Comparison of ENCODE assay signal across 17 cellular contexts in genomic region chr19:18729933-18730530, GRCh38. TPM values are rescaled to one million over a fixed set of nuclear protein-coding genes. Genes with fewer than 3 reads are reported as not detected.
A peak's percentile ranks its signal among the peaks of the same experiment; 100 is the strongest.
DNase-seq lines count a peak whose midpoint lies in the region; ATAC-seq and TF ChIP-seq lines count a peak whose summit lies in the region.
"Had no signal": no experiment of that assay in that cellular context is flagged by ENCODE, and none has a peak within 500 bp of the region (broad histone marks: within the 10 kb centered on the region; RNA-seq: fewer than 3 reads in every experiment).

No MANE protein-coding gene starts in this region.

- ATAC-seq in WTC11 (peak; percentile 48), GM21529 (IDR thresholded peaks at IDR 0.05; ENCODE audit: unreplicated experiment) (no peak)
- peak; percentile 7 to 22 for ATAC-seq in natural killer cell treated with Interleukin-12 subunit alpha and Interleukin-12 subunit beta and Interleukin-15 and Interleukin-18, amount 100 ng/mL, for 72 hours
- ATAC-seq in naive thymus-derived CD8-positive, alpha-beta T cell: no peak
- ATAC-seq: GM12878 had no signal

- no peaks in the 10 kb centered on the region for H3K27me3 ChIP-seq in BLaER1 treated with 17β-estradiol and CSF1 and Interleukin-3, amounts not matched to agents 10 nM and 100 nM
- H3K27me3 ChIP-seq in H7 (ENCODE audit: control insufficient read depth, insufficient read depth, low read length): no peaks in the 10 kb centered on the region

- peak overlapping the region; percentile 53 for H3K27ac Mint-ChIP-seq in WTC11
- no peak overlapping the region for H3K27ac Mint-ChIP-seq in natural killer cell treated with Interleukin-12 subunit alpha and Interleukin-12 subunit beta and Interleukin-15 and Interleukin-18, amount 100 ng/mL, for 72 hours
- H3K27ac Mint-ChIP-seq in naive thymus-derived CD8-positive, alpha-beta T cell: no peak overlapping the region
- H3K27ac Mint-ChIP-seq: CD4-positive, alpha-beta T cell had no signal

- no peaks in the 10 kb centered on the region for H3K9me3 ChIP-seq in BLaER1 treated with 17β-estradiol and CSF1 and Interleukin-3, amounts not matched to agents 10 nM and 100 nM (replicated peaks in 1 of 11)
- H3K9me3 ChIP-seq: A549 had no signal

- no peak overlapping the region for H3K4me3 ChIP-seq in BLaER1 treated with 17β-estradiol and CSF1 and Interleukin-3, amounts not matched to agents 10 nM and 100 nM
- no peak overlapping the region for H3K4me3 ChIP-seq in H7 (ENCODE audit: insufficient read depth, low read depth, low read length)
- H3K4me3 ChIP-seq: A549, GM12878, K562 had no signal

- peak overlapping the region in 2 of 11 experiments; percentile 14 to 28; a peak in 5 of 22 replicates for H3K9ac ChIP-seq in BLaER1 treated with 17β-estradiol and CSF1 and Interleukin-3, amounts not matched to agents 10 nM and 100 nM

- peak overlapping the region in 1 of 11 experiments; percentile 5; a peak in 1 of 22 replicates for H3K27ac ChIP-seq in BLaER1 treated with 17β-estradiol and CSF1 and Interleukin-3, amounts not matched to agents 10 nM and 100 nM
- H3K27ac ChIP-seq: A549, HL-60 had no signal

- peak; percentile 60 for DNase-seq in H7
- DNase-seq in WTC11 (ENCODE audit: low spot score): no peak
- no peak for DNase-seq in natural killer cell treated with Interleukin-12 subunit alpha and Interleukin-12 subunit beta and Interleukin-15 and Interleukin-18, amount 100 ng/mL, for 72 hours (ENCODE audit: low spot score)
- no peak for DNase-seq in ACHN
- no peak for DNase-seq in activated CD4-positive, CD25-positive, alpha-beta regulatory T cell (lab: John Stamatoyannopoulos, UW)
- no peak for DNase-seq in naive thymus-derived CD8-positive, alpha-beta T cell
- DNase-seq: AML-193; C1 segment of cervical spinal cord; Calu3; CD4-positive, alpha-beta T cell; DMS79 had no signal

- peaks cover 44 to 78% (median 70%) of the 10 kb centered on the region in 10 experiments for H3K4me1 ChIP-seq in BLaER1 treated with 17β-estradiol and CSF1 and Interleukin-3, amounts not matched to agents 10 nM and 100 nM
- H3K4me1 ChIP-seq: A549 had no signal

- no peaks in the 10 kb centered on the region for H3K9me3 Mint-ChIP-seq in WTC11
- no peaks in the 10 kb centered on the region for H3K9me3 Mint-ChIP-seq in natural killer cell treated with Interleukin-12 subunit alpha and Interleukin-12 subunit beta and Interleukin-15 and Interleukin-18, amount 100 ng/mL, for 72 hours
- H3K9me3 Mint-ChIP-seq in naive thymus-derived CD8-positive, alpha-beta T cell: no peaks in the 10 kb centered on the region
- H3K9me3 Mint-ChIP-seq: CD4-positive, alpha-beta T cell had no signal

- in situ Hi-C loops in ACHN (cut with HindIII; ENCODE audit: low pct_ligation_motif_present, low pct_unique_long_range_greater_than_20kb, low sequenced_read_pairs): no loop called here

- H4K20me1 ChIP-seq in BLaER1 treated with 17β-estradiol and CSF1 and Interleukin-3, amounts not matched to agents 10 nM and 100 nM: peaks cover 70 to 97% (median 87%) of the 10 kb centered on the region in 11 experiments

- no peak overlapping the region for H3K4me3 Mint-ChIP-seq in WTC11
- H3K4me3 Mint-ChIP-seq in natural killer cell treated with Interleukin-12 subunit alpha and Interleukin-12 subunit beta and Interleukin-15 and Interleukin-18, amount 100 ng/mL, for 72 hours: no peak overlapping the region
- no peak overlapping the region for H3K4me3 Mint-ChIP-seq in naive thymus-derived CD8-positive, alpha-beta T cell
- H3K4me3 Mint-ChIP-seq: CD4-positive, alpha-beta T cell had no signal

- H3K4me2 ChIP-seq in BLaER1 treated with 17β-estradiol and CSF1 and Interleukin-3, amounts not matched to agents 10 nM and 100 nM: peak overlapping the region; percentile 62 to 94 (median 79); a peak in 20 of 22 replicates
- H3K4me2 ChIP-seq: A549 had no signal

- H3K36me3 Mint-ChIP-seq in WTC11: no peaks in the 10 kb centered on the region
- H3K36me3 Mint-ChIP-seq in natural killer cell treated with Interleukin-12 subunit alpha and Interleukin-12 subunit beta and Interleukin-15 and Interleukin-18, amount 100 ng/mL, for 72 hours: no peaks in the 10 kb centered on the region
- H3K36me3 Mint-ChIP-seq in naive thymus-derived CD8-positive, alpha-beta T cell: peaks cover 0 to 15% (median 2%) of the 10 kb centered on the region in 3 donors

- H3K36me3 ChIP-seq in BLaER1 treated with 17β-estradiol and CSF1 and Interleukin-3, amounts not matched to agents 10 nM and 100 nM: peaks cover 0 to 15% (median 0%) of the 10 kb centered on the region in 11 experiments; a peak in 3 of 22 replicates
- no peaks in the 10 kb centered on the region for H3K36me3 ChIP-seq in H7 (replicated peaks; ENCODE audit: control insufficient read depth, insufficient read depth, low read length)

- CTCF ChIA-PET in WTC11 (lab: Charles Lee): interaction anchor here (0.5 to 1.9 kb wide), 9 partner anchors 9 to 260 kb away, joined by 3 to 5 read pairs (median 4); no protein-coding TSS in a partner anchor

- peaks cover 5% of the 10 kb centered on the region; the same call in 1 of the 2 replicates for H3K4me1 Mint-ChIP-seq in WTC11
- peaks cover 6 to 20% of the 10 kb centered on the region in 2 donors for H3K4me1 Mint-ChIP-seq in natural killer cell treated with Interleukin-12 subunit alpha and Interleukin-12 subunit beta and Interleukin-15 and Interleukin-18, amount 100 ng/mL, for 72 hours (ENCODE audit: low read depth in 2 of 2)
- peaks cover 2 to 22% (median 12%) of the 10 kb centered on the region in 4 donors for H3K4me1 Mint-ChIP-seq in naive thymus-derived CD8-positive, alpha-beta T cell

- no peak for TF ChIP-seq CTCF in WTC11 (IDR thresholded peaks at IDR 0.05)

- POLR2A ChIA-PET in WTC11 (lab: Charles Lee): no interaction called here
- POLR2A ChIA-PET in naive thymus-derived CD8-positive, alpha-beta T cell (lab: Charles Lee): no interaction called here

- no peaks in the 10 kb centered on the region for H3K27me3 Mint-ChIP-seq in WTC11 (ENCODE audit: low read depth)
- no peaks in the 10 kb centered on the region for H3K27me3 Mint-ChIP-seq in natural killer cell treated with Interleukin-12 subunit alpha and Interleukin-12 subunit beta and Interleukin-15 and Interleukin-18, amount 100 ng/mL, for 72 hours
- H3K27me3 Mint-ChIP-seq in naive thymus-derived CD8-positive, alpha-beta T cell: no peaks in the 10 kb centered on the region
- H3K27me3 Mint-ChIP-seq: CD4-positive, alpha-beta T cell had no signal

TF ChIP-seq in WTC11, 78 proteins besides CTCF, POLR2A, EP300 and RAD21 (continues in another document):
- TF ChIP-seq NR3C1 (CRISPR knock-in tag; conservative IDR thresholded peaks at IDR 0.05; ENCODE audit: low read depth) (no peak), TCF7 (CRISPR knock-in tag; IDR thresholded peaks at IDR 0.05; ENCODE audit: low read depth) (no peak), ZNF423 (CRISPR knock-in tag; IDR thresholded peaks at IDR 0.05) (no peak), IRF1 (CRISPR knock-in tag; IDR thresholded peaks at IDR 0.05) (no peak), HMGA2 (CRISPR knock-in tag; IDR thresholded peaks at IDR 0.05) (no peak), ERG (CRISPR knock-in tag; IDR thresholded peaks at IDR 0.05) (no peak), ZNF512 (CRISPR knock-in tag; IDR thresholded peaks at IDR 0.05; ENCODE audit: borderline replicate concordance) (no peak), ZMAT4 (CRISPR knock-in tag; IDR thresholded peaks at IDR 0.05) (no peak), NFE2L1 (CRISPR knock-in tag; IDR thresholded peaks at IDR 0.05) (no peak), EMX1 (CRISPR knock-in tag; IDR thresholded peaks at IDR 0.05) (no peak), MXD4 (CRISPR knock-in tag; IDR thresholded peaks at IDR 0.05; ENCODE audit: borderline replicate concordance) (no peak), ZNF263 (CRISPR knock-in tag; IDR thresholded peaks at IDR 0.05; ENCODE audit: low read depth) (no peak)

RNA-seq across cellular contexts. Expression of gene CRTC1, which starts 46.6 kb away (rescaled TPM):
- total RNA-seq in H7 (2014; rRNA removed; shearing (Covaris generic)): 3.7 and 6.1 TPM in 2 replicates
- 12.3 to 17.0 TPM (median 16.3 TPM) in 3 replicates for total RNA-seq in WTC11 (2021)
- total RNA-seq in natural killer cell treated with Interleukin-12 subunit alpha and Interleukin-12 subunit beta and Interleukin-15 and Interleukin-18, amount 100 ng/mL, for 72 hours: 1 to 10 TPM; 7.6 to 9.3 TPM
- 10 to 100 TPM; 24.2 to 25.7 TPM for total RNA-seq in naive thymus-derived CD8-positive, alpha-beta T cell
- 1 to 10 TPM; 1.2 to 2.0 (median 1.9) TPM for polyA plus RNA-seq in naive thymus-derived CD8-positive, alpha-beta T cell

Comparison
In these comparisons a context has a peak if more than half of its experiments do, and no peak if none do; other contexts are left out.
1. ATAC-seq: peak in WTC11 (single experiment) and natural killer cell treated with Interleukin-12 subunit alpha and Interleukin-12 subunit beta and Interleukin-15 and Interleukin-18, amount 100 ng/mL, for 72 hours (2 of 2); none in GM21529 (single experiment) and naive thymus-derived CD8-positive, alpha-beta T cell (0 of 2).